ENCODE assay signal across 34 cellular contexts in genomic region chr6:155499574-155499973, GRCh38. TPM values are rescaled to one million over a fixed set of nuclear protein-coding genes. Genes with fewer than 3 reads are reported as not detected.
"Had no signal": no experiment of that assay in that cellular context is flagged by ENCODE, and none has a peak within 500 bp of the region (broad histone marks: within the 10 kb centered on the region; RNA-seq: fewer than 3 reads in every experiment).

No MANE protein-coding gene starts in this region.

- ATAC-seq: naive thymus-derived CD4-positive, alpha-beta T cell; natural killer cell; psoas muscle; right cardiac atrium; sciatic nerve; stimulated activated effector memory CD8-positive, alpha-beta T cell treated with anti-CD3 and anti-CD28 coated beads, Interleukin-12 subunit alpha, Interleukin-12 subunit beta, amount 100 ng/mL, for 72 hours; stimulated activated naive B cell treated with anti-CD40 and anti-IgM and Interleukin-4, amounts not matched to agents 10 μg/mL and 1 μg/mL and 100 μg/mL, for 72 hours had no signal

- H3K9me3 ChIP-seq: ovary, thoracic aorta, thyroid gland, upper lobe of left lung, vagina had no signal

- H3K27me3 ChIP-seq: ovary, stomach, thyroid gland, tibial nerve, upper lobe of left lung, vagina had no signal

- H3K36me3 Mint-ChIP-seq: natural killer cell; stimulated activated effector memory CD8-positive, alpha-beta T cell treated with anti-CD3 and anti-CD28 coated beads, Interleukin-12 subunit alpha, Interleukin-12 subunit beta, amount 100 ng/mL, for 72 hours had no signal

- H3K27ac Mint-ChIP-seq: naive thymus-derived CD4-positive, alpha-beta T cell; natural killer cell; nephron; progenitor cell of endocrine pancreas; stimulated activated effector memory CD8-positive, alpha-beta T cell treated with anti-CD3 and anti-CD28 coated beads, Interleukin-12 subunit alpha, Interleukin-12 subunit beta, amount 100 ng/mL, for 72 hours; stimulated activated naive B cell treated with anti-CD40 and anti-IgM and Interleukin-4, amounts not matched to agents 10 μg/mL and 1 μg/mL and 100 μg/mL, for 72 hours; stimulated activated naive CD8-positive, alpha-beta T cell treated with anti-CD3 and anti-CD28 coated beads, Interleukin-15, Interleukin-2, amounts not matched to agents 100 ng/mL and 50 ng/mL, for 24 hours had no signal

- H3K4me1 Mint-ChIP-seq: naive thymus-derived CD4-positive, alpha-beta T cell; natural killer cell; nephron; neural crest cell; stimulated activated effector memory CD8-positive, alpha-beta T cell treated with anti-CD3 and anti-CD28 coated beads, Interleukin-12 subunit alpha, Interleukin-12 subunit beta, amount 100 ng/mL, for 72 hours; stimulated activated naive B cell treated with anti-CD40 and anti-IgM and Interleukin-4, amounts not matched to agents 10 μg/mL and 1 μg/mL and 100 μg/mL, for 72 hours had no signal

- H3K4me3 Mint-ChIP-seq: naive thymus-derived CD4-positive, alpha-beta T cell; natural killer cell; nephron; neural crest cell; stimulated activated effector memory CD8-positive, alpha-beta T cell treated with anti-CD3 and anti-CD28 coated beads, Interleukin-12 subunit alpha, Interleukin-12 subunit beta, amount 100 ng/mL, for 72 hours; stimulated activated naive B cell treated with anti-CD40 and anti-IgM and Interleukin-4, amounts not matched to agents 10 μg/mL and 1 μg/mL and 100 μg/mL, for 72 hours; stimulated activated naive CD8-positive, alpha-beta T cell treated with anti-CD3 and anti-CD28 coated beads, Interleukin-15, Interleukin-2, amounts not matched to agents 100 ng/mL and 50 ng/mL, for 24 hours had no signal

- H3K9ac ChIP-seq: parathyroid adenoma had no signal

- FAIRE-seq: urothelium cell line had no signal

- DNase-seq: naive thymus-derived CD4-positive, alpha-beta T cell; natural killer cell; occipital lobe; ovary; posterior cingulate gyrus; psoas muscle; right cardiac atrium; stimulated activated CD4-positive, alpha-beta T cell treated with anti-CD3 and anti-CD28 coated beads, Interleukin-15, amount 100 ng/mL, for 24 hours; stimulated activated CD4-positive, alpha-beta T cell treated with anti-CD3 and anti-CD28 coated beads, Interleukin-2, amount 100 ng/mL, for 24 hours; stimulated activated CD4-positive, alpha-beta T cell treated with anti-CD3 and anti-CD28 coated beads, Interleukin-2, amount 100 ng/mL, for 48 hours; stimulated activated CD4-positive, alpha-beta T cell treated with anti-CD3 and anti-CD28 coated beads, Interleukin-4, amount 100 ng/mL, for 24 hours; stimulated activated naive B cell treated with anti-CD40 and anti-IgM and Interleukin-4, amounts not matched to agents 10 μg/mL and 1 μg/mL and 100 μg/mL, for 72 hours; stimulated activated naive CD4-positive, alpha-beta T cell treated with Interleukin-2 at 50 U/mL for 16 hours; stomach; thyroid gland; trophoblast cell; upper lobe of left lung had no signal

- H3K4me1 ChIP-seq: parathyroid adenoma, psoas muscle, thyroid gland, vagina had no signal

- H3K4me3 ChIP-seq: ovary, psoas muscle, skin epidermis, stomach, thoracic aorta, thyroid gland, tibial nerve, upper lobe of left lung, vagina had no signal

- H3K27ac ChIP-seq: ovary, parathyroid adenoma, psoas muscle, skin epidermis, stomach, thoracic aorta, thyroid gland, tibial nerve, upper lobe of left lung, vagina had no signal

- H3K79me2 ChIP-seq: parathyroid adenoma had no signal

- H3K27me3 Mint-ChIP-seq: progenitor cell of endocrine pancreas; stimulated activated naive CD8-positive, alpha-beta T cell treated with anti-CD3 and anti-CD28 coated beads, Interleukin-15, Interleukin-2, amounts not matched to agents 100 ng/mL and 50 ng/mL, for 24 hours had no signal

- H2AFZ ChIP-seq: parathyroid adenoma had no signal

- H3K36me3 ChIP-seq: ovary, stomach, thoracic aorta, thyroid gland, tibial nerve, upper lobe of left lung, vagina had no signal

RNA-seq across cellular contexts. Expression of gene NOX3, which starts 43.9 kb away (rescaled TPM):
- total RNA-seq: naive thymus-derived CD4-positive, alpha-beta T cell; natural killer cell; neural crest cell; occipital lobe; osteoblast; ovary; progenitor cell of endocrine pancreas; psoas muscle; renal cortical epithelial cell; right cardiac atrium; sciatic nerve; stomach; subcutaneous adipose tissue; temporal lobe; thoracic aorta; thyroid gland; tibial nerve; upper lobe of left lung; ureter; vagina had no signal
- polyA plus RNA-seq: naive thymus-derived CD4-positive, alpha-beta T cell; ovary; psoas muscle; right cardiac atrium; stomach had no signal
